Comparison of ENCODE assay signal across 1 cellular context in genomic region chrX:68881911-68882310, GRCh38.
TF ChIP-seq lines count a peak whose summit lies in the region.

No MANE protein-coding gene starts in this region.

TF ChIP-seq in H1, 55 proteins besides CTCF, POLR2A, EP300 and RAD21 (continued from another document):
- TF ChIP-seq MAFK (IDR thresholded peaks at IDR 0.05; ENCODE audit: low read depth, low read length), result no peak
- TF ChIP-seq, protein P1, sequence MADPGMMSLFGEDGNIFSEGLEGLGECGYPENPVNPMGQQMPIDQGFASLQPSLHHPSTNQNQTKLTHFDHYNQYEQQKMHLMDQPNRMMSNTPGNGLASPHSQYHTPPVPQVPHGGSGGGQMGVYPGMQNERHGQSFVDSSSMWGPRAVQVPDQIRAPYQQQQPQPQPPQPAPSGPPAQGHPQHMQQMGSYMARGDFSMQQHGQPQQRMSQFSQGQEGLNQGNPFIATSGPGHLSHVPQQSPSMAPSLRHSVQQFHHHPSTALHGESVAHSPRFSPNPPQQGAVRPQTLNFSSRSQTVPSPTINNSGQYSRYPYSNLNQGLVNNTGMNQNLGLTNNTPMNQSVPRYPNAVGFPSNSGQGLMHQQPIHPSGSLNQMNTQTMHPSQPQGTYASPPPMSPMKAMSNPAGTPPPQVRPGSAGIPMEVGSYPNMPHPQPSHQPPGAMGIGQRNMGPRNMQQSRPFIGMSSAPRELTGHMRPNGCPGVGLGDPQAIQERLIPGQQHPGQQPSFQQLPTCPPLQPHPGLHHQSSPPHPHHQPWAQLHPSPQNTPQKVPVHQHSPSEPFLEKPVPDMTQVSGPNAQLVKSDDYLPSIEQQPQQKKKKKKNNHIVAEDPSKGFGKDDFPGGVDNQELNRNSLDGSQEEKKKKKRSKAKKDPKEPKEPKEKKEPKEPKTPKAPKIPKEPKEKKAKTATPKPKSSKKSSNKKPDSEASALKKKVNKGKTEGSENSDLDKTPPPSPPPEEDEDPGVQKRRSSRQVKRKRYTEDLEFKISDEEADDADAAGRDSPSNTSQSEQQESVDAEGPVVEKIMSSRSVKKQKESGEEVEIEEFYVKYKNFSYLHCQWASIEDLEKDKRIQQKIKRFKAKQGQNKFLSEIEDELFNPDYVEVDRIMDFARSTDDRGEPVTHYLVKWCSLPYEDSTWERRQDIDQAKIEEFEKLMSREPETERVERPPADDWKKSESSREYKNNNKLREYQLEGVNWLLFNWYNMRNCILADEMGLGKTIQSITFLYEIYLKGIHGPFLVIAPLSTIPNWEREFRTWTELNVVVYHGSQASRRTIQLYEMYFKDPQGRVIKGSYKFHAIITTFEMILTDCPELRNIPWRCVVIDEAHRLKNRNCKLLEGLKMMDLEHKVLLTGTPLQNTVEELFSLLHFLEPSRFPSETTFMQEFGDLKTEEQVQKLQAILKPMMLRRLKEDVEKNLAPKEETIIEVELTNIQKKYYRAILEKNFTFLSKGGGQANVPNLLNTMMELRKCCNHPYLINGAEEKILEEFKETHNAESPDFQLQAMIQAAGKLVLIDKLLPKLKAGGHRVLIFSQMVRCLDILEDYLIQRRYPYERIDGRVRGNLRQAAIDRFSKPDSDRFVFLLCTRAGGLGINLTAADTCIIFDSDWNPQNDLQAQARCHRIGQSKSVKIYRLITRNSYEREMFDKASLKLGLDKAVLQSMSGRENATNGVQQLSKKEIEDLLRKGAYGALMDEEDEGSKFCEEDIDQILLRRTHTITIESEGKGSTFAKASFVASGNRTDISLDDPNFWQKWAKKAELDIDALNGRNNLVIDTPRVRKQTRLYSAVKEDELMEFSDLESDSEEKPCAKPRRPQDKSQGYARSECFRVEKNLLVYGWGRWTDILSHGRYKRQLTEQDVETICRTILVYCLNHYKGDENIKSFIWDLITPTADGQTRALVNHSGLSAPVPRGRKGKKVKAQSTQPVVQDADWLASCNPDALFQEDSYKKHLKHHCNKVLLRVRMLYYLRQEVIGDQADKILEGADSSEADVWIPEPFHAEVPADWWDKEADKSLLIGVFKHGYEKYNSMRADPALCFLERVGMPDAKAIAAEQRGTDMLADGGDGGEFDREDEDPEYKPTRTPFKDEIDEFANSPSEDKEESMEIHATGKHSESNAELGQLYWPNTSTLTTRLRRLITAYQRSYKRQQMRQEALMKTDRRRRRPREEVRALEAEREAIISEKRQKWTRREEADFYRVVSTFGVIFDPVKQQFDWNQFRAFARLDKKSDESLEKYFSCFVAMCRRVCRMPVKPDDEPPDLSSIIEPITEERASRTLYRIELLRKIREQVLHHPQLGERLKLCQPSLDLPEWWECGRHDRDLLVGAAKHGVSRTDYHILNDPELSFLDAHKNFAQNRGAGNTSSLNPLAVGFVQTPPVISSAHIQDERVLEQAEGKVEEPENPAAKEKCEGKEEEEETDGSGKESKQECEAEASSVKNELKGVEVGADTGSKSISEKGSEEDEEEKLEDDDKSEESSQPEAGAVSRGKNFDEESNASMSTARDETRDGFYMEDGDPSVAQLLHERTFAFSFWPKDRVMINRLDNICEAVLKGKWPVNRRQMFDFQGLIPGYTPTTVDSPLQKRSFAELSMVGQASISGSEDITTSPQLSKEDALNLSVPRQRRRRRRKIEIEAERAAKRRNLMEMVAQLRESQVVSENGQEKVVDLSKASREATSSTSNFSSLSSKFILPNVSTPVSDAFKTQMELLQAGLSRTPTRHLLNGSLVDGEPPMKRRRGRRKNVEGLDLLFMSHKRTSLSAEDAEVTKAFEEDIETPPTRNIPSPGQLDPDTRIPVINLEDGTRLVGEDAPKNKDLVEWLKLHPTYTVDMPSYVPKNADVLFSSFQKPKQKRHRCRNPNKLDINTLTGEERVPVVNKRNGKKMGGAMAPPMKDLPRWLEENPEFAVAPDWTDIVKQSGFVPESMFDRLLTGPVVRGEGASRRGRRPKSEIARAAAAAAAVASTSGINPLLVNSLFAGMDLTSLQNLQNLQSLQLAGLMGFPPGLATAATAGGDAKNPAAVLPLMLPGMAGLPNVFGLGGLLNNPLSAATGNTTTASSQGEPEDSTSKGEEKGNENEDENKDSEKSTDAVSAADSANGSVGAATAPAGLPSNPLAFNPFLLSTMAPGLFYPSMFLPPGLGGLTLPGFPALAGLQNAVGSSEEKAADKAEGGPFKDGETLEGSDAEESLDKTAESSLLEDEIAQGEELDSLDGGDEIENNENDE (IDR thresholded peaks at IDR 0.05; ENCODE audit: insufficient replicate concordance, low read length), result no peak
- no peak for TF ChIP-seq RBBP5 (IDR thresholded peaks at IDR 0.05; ENCODE audit: borderline replicate concordance, low read depth, low read length)
- TF ChIP-seq HDAC6 (IDR thresholded peaks at IDR 0.05; ENCODE audit: low read depth, low read length), result no peak
- TF ChIP-seq NRF1 (IDR thresholded peaks at IDR 0.05; ENCODE audit: low read depth, low read length), result no peak
